19 cellular contexts compared by ENCODE assay signal in genomic region chr1:58156124-58156468, GRCh38.
A peak's percentile ranks its signal among the peaks of the same experiment; 100 is the strongest.
DNase-seq lines count a peak whose midpoint lies in the region; ATAC-seq and TF ChIP-seq lines count a peak whose summit lies in the region.
"Had no signal": no experiment of that assay in that cellular context is flagged by ENCODE, and none has a peak within 500 bp of the region (broad histone marks: within the 10 kb centered on the region; RNA-seq: fewer than 3 reads in every experiment).

No MANE protein-coding gene starts in this region.

- DNase-seq in NCI-H2171 (lab: John Stamatoyannopoulos, UW) (no peak), NAMALWA (ENCODE audit: low spot score) (no peak), T-cell (no peak), immature natural killer cell (no peak)
- DNase-seq: activated CD4-positive, CD25-positive, alpha-beta regulatory T cell treated with anti-CD3 and anti-CD28 coated beads, Interleukin-2, amount 50 U/mL, for 72 hours; activated CD8-positive, alpha-beta memory T cell treated with anti-CD3 and anti-CD28 coated beads, Interleukin-2, amount 50 U/mL, for 4 hours; activated naive CD4-positive, alpha-beta T cell treated with anti-CD3 and anti-CD28 coated beads for 36 hours; NCI-H1105 treated with DMSO at 0.1 percent for 48 hours; NCI-H2227 treated with DMSO at 0.1 percent for 48 hours; NK-92 treated with Interleukin-12 subunit alpha and Interleukin-12 subunit beta, amount 100 ng/mL, for 24 hours had no signal

- H3K4me3 Mint-ChIP-seq in T-cell (no peak overlapping the region), immature natural killer cell (no peak overlapping the region)
- H3K4me3 Mint-ChIP-seq: activated naive CD4-positive, alpha-beta T cell treated with anti-CD3 and anti-CD28 coated beads for 36 hours; T-helper 1 cell treated with Interleukin-12 subunit alpha and Interleukin-12 subunit beta and Interleukin-4 antibody, amounts not matched to agents 30 μg/mL and 1 μg/mL, for 36 hours had no signal

- H3K4me3 ChIP-seq in OCI-LY3 (ENCODE audit: low read length): peak overlapping the region; percentile 32
- H3K4me3 ChIP-seq: esophagus muscularis mucosa, heart left ventricle, right lobe of liver, suprapubic skin had no signal

- H3K9me3 ChIP-seq in OCI-LY3 (ENCODE audit: insufficient read depth, low read length): no peaks in the 10 kb centered on the region
- H3K9me3 ChIP-seq: esophagus muscularis mucosa, heart left ventricle, right lobe of liver, suprapubic skin had no signal

- TF ChIP-seq CTCF in OCI-LY3 (IDR thresholded peaks at IDR 0.05; ENCODE audit: low read depth, low read length): no peak

- H3K27me3 Mint-ChIP-seq in T-cell (no peaks in the 10 kb centered on the region), immature natural killer cell (ENCODE audit: low read depth in 3 of 3) (peaks cover 0 to 5% (median 2%) of the 10 kb centered on the region in 3 donors)

- CTCF ChIA-PET in T-cell (lab: Charles Lee): no interaction called here

- peaks cover 11% of the 10 kb centered on the region for H3K27me3 ChIP-seq in OCI-LY3 (ENCODE audit: low read depth, low read length)
- H3K27me3 ChIP-seq: esophagus muscularis mucosa, heart left ventricle, right lobe of liver, suprapubic skin had no signal

- H3K4me1 ChIP-seq in OCI-LY3 (ENCODE audit: low read length): peaks cover 49% of the 10 kb centered on the region
- H3K4me1 ChIP-seq: suprapubic skin had no signal

- peak overlapping the region; percentile 64 for H3K4me2 ChIP-seq in OCI-LY3 (ENCODE audit: low read length)

- H3K79me2 ChIP-seq in OCI-LY3 (ENCODE audit: low read length): no peaks in the 10 kb centered on the region

- H3K27ac Mint-ChIP-seq in T-cell: no peak overlapping the region
- H3K27ac Mint-ChIP-seq in immature natural killer cell: no peak overlapping the region
- H3K27ac Mint-ChIP-seq: activated naive CD4-positive, alpha-beta T cell treated with anti-CD3 and anti-CD28 coated beads for 36 hours; T-helper 1 cell treated with Interleukin-12 subunit alpha and Interleukin-12 subunit beta and Interleukin-4 antibody, amounts not matched to agents 30 μg/mL and 1 μg/mL, for 36 hours had no signal

- no peaks in the 10 kb centered on the region for H3K9me3 Mint-ChIP-seq in T-cell
- peaks cover 0 to 2% (median 0%) of the 10 kb centered on the region in 6 donors for H3K9me3 Mint-ChIP-seq in immature natural killer cell
- H3K9me3 Mint-ChIP-seq: activated naive CD4-positive, alpha-beta T cell treated with anti-CD3 and anti-CD28 coated beads for 36 hours; T-helper 1 cell treated with Interleukin-12 subunit alpha and Interleukin-12 subunit beta and Interleukin-4 antibody, amounts not matched to agents 30 μg/mL and 1 μg/mL, for 36 hours had no signal

- H3K36me3 Mint-ChIP-seq in T-cell (no peaks in the 10 kb centered on the region), immature natural killer cell (no peaks in the 10 kb centered on the region)

- H4K20me1 ChIP-seq in OCI-LY3 (ENCODE audit: insufficient read depth, low read length): no peaks in the 10 kb centered on the region

- POLR2A ChIA-PET in T-cell (lab: Charles Lee): no interaction called here

- no peaks in the 10 kb centered on the region for H3K4me1 Mint-ChIP-seq in T-cell
- no peaks in the 10 kb centered on the region for H3K4me1 Mint-ChIP-seq in immature natural killer cell

- peak overlapping the region; percentile 27; the same call in 1 of the 2 replicates for H3K9ac ChIP-seq in OCI-LY3 (ENCODE audit: low read length)

- no peaks in the 10 kb centered on the region for H3K36me3 ChIP-seq in OCI-LY3 (replicated peaks; ENCODE audit: low read depth, low read length)
- H3K36me3 ChIP-seq: esophagus muscularis mucosa, heart left ventricle, right lobe of liver, suprapubic skin had no signal

- peak overlapping the region; percentile 51; the same call in 1 of the 2 replicates for H3K27ac ChIP-seq in OCI-LY3 (ENCODE audit: low read length)
- H3K27ac ChIP-seq: esophagus muscularis mucosa, suprapubic skin had no signal

- no peak overlapping the region; the same call in 1 of the 2 replicates for H2AFZ ChIP-seq in OCI-LY3 (ENCODE audit: low read depth, low read length)

- ATAC-seq in GM18519 (IDR thresholded peaks at IDR 0.05; ENCODE audit: low FRiP score, unreplicated experiment) (peak; percentile 50), GM21526 (IDR thresholded peaks at IDR 0.05; ENCODE audit: low FRiP score, unreplicated experiment) (peak; percentile 86), HG03135 (IDR thresholded peaks at IDR 0.05; ENCODE audit: unreplicated experiment) (peak; percentile 58), T-cell (replicated peaks in 1 of 4) (no peak)

Comparison
In these comparisons a context has a peak if more than half of its experiments do, and no peak if none do; other contexts are left out.
1. ATAC-seq: peak in GM18519 (single experiment), GM21526 (single experiment) and HG03135 (single experiment); none in T-cell (0 of 4).